In genomic region chrX:115367455-115367854, GRCh38 we compare ENCODE assay signal across 13 cellular contexts.
DNase-seq lines count a peak whose midpoint lies in the region; ATAC-seq, FAIRE-seq and TF ChIP-seq lines count a peak whose summit lies in the region.
"Had no signal": no experiment of that assay in that cellular context is flagged by ENCODE, and none has a peak within 500 bp of the region (broad histone marks: within the 10 kb centered on the region; RNA-seq: fewer than 3 reads in every experiment).

No MANE protein-coding gene starts in this region.

- H3K27me3 Mint-ChIP-seq in mesothelial cell of epicardium (ENCODE audit: low read depth) = no peaks in the 10 kb centered on the region
- H3K27me3 Mint-ChIP-seq: dendritic cell treated with granulocyte-macrophage colony-stimulating factor and Interleukin-4, amounts not matched to agents 40 ng/mL and 50 ng/mL, for 4 days had no signal

- H3K4me3 ChIP-seq in AG10803 (ENCODE audit: low read length) = no peak overlapping the region
- no peak overlapping the region for H3K4me3 ChIP-seq in RWPE2 (ENCODE audit: severe bottlenecking)
- H3K4me3 ChIP-seq: thyroid gland had no signal

- TF ChIP-seq CTCF in AG10803 (conservative IDR thresholded peaks at IDR 0.05; ENCODE audit: low read length) (no peak), RWPE2 (IDR thresholded peaks at IDR 0.05; ENCODE audit: poor library complexity, severe bottlenecking) (no peak), mesothelial cell of epicardium (IDR thresholded peaks at IDR 0.05; ENCODE audit: unreplicated experiment) (no peak)

- ATAC-seq in RWPE2 (ENCODE audit: low read depth) = 0 out of 3 replicates have a peak, but pooled peaks have one; percentile 25
- ATAC-seq in HG03280 (IDR thresholded peaks at IDR 0.05; ENCODE audit: unreplicated experiment) = no peak
- no peak for ATAC-seq in GM21367 (IDR thresholded peaks at IDR 0.05; ENCODE audit: unreplicated experiment)

- DNase-seq in AG10803 (ENCODE audit: low read depth) (peak; percentile 74), RWPE2 (ENCODE audit: low spot score) (no peak), dedifferentiated amniotic fluid mesenchymal stem cell (ENCODE audit: extremely low spot score) (peak; percentile 40), mesothelial cell of epicardium (ENCODE audit: low spot score in 2 of 2, unreplicated experiment in 2 of 2) (no peak), frontal cortex (ENCODE audit: low spot score in 2 of 2) (no peak), GM19239 (ENCODE audit: insufficient read length, low spot score) (no peak)
- DNase-seq: activated CD4-positive, alpha-beta T cell treated with anti-CD3 and anti-CD28 coated beads for 4 hours; DMS79 treated with DMSO at 0.1 percent for 48 hours; NCI-H526 treated with DMSO at 0.1 percent for 48 hours; thyroid gland had no signal

- H3K4me1 Mint-ChIP-seq in mesothelial cell of epicardium = peaks cover 86% of the 10 kb centered on the region

- peaks cover under 1% of the 10 kb centered on the region for H3K4me1 ChIP-seq in RWPE2 (ENCODE audit: insufficient read depth, poor library complexity, severe bottlenecking)

- no peak overlapping the region for H3K27ac ChIP-seq in RWPE2 (ENCODE audit: poor library complexity, severe bottlenecking)
- H3K27ac ChIP-seq: thyroid gland had no signal

- no peak overlapping the region for H3K4me3 Mint-ChIP-seq in mesothelial cell of epicardium
- H3K4me3 Mint-ChIP-seq: dendritic cell treated with granulocyte-macrophage colony-stimulating factor and Interleukin-4, amounts not matched to agents 40 ng/mL and 50 ng/mL, for 4 days had no signal

- no peaks in the 10 kb centered on the region for H3K36me3 Mint-ChIP-seq in mesothelial cell of epicardium

- FAIRE-seq in frontal cortex (lab: Jason Lieb, UNC) = no peak
- FAIRE-seq in GM19239 (lab: Jason Lieb, UNC) = no peak

- H3K9me3 ChIP-seq in RWPE2 (ENCODE audit: severe bottlenecking) = no peaks in the 10 kb centered on the region
- H3K9me3 ChIP-seq: thyroid gland had no signal

- H3K27ac Mint-ChIP-seq in mesothelial cell of epicardium = peak overlapping the region; percentile 78
- H3K27ac Mint-ChIP-seq: dendritic cell treated with granulocyte-macrophage colony-stimulating factor and Interleukin-4, amounts not matched to agents 40 ng/mL and 50 ng/mL, for 4 days had no signal

- no peaks in the 10 kb centered on the region for H3K36me3 ChIP-seq in RWPE2 (ENCODE audit: low read depth)
- H3K36me3 ChIP-seq: thyroid gland had no signal

- no peaks in the 10 kb centered on the region for H3K27me3 ChIP-seq in RWPE2 (ENCODE audit: insufficient read depth, poor library complexity, severe bottlenecking)
- H3K27me3 ChIP-seq: thyroid gland had no signal

- no peaks in the 10 kb centered on the region for H3K9me3 Mint-ChIP-seq in mesothelial cell of epicardium
- H3K9me3 Mint-ChIP-seq: dendritic cell treated with granulocyte-macrophage colony-stimulating factor and Interleukin-4, amounts not matched to agents 40 ng/mL and 50 ng/mL, for 4 days had no signal

Comparison
In these comparisons a context has a peak if more than half of its experiments do, and no peak if none do; other contexts are left out.
1. DNase-seq: peak in AG10803 (single experiment) and dedifferentiated amniotic fluid mesenchymal stem cell (single experiment); none in RWPE2 (single experiment), mesothelial cell of epicardium (0 of 2), frontal cortex (0 of 2) and GM19239 (single experiment).